4 cellular contexts compared by ENCODE assay signal in the genomic region with DNA sequence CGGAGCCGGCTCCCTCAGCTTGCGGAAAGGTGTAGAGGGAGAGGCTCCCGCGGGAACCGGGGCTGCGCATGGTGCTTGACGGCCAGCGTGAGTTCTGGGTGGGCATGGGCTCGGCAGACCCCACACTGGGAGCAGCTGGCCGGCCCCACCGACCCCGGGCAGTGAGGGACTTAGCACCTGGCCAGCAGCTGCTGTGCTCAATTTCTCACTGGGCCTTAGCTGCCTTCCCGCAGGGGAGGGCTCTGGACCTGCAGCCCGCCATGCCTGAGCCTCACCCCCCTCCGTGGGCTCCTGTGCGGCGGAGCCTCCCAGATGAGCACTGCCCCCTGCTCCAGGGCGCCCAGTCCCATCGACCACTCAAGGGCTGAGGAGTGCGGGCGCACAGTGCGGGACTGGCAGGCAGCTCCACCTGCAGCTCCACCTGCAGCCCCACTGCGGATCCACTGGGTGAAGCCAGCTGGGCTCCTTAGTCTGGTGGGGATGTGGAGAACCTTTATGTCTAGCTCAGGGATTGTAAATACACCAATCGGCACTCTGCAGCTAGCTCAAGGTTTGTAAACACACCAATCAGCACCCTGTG.
"Had no signal": no experiment of that assay in that cellular context is flagged by ENCODE, and none has a peak within 500 bp of the region (broad histone marks: within the 10 kb centered on the region; RNA-seq: fewer than 3 reads in every experiment).

No MANE protein-coding gene starts in this region.

- H3K4me1 Mint-ChIP-seq: GM23338, H9 had no signal

- H3K4me3 ChIP-seq: GM23338 had no signal

- H3K4me3 Mint-ChIP-seq: GM23338, H9 had no signal

- ATAC-seq: GM23338 had no signal

- DNase-seq: H9, HCEC 1CT, IMR-90 had no signal
